ENCODE assay signal across 9 cellular contexts in the genomic region with DNA sequence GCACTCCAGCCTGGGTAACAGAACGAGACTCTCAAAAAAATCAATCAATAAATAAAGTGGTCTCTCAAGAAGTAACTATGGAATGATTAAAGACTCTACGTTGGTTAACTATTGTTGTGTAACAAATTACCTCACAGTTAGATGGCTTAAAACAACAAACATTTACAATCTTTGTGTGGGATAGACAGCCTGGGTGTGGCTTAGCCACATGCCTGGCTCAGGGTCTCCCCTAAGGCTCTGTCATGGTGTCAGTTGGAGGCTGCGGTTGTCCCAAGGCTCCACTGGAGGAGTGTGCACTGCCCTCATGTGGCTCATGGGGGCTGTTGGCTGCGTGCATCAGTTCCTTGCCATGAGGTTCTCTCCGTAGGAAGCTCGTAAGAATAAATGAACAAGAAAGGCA.
DNase-seq lines count a peak whose midpoint lies in the region; TF ChIP-seq lines count a peak whose summit lies in the region.
"Had no signal": no experiment of that assay in that cellular context is flagged by ENCODE, and none has a peak within 500 bp of the region (broad histone marks: within the 10 kb centered on the region; RNA-seq: fewer than 3 reads in every experiment).

No MANE protein-coding gene starts in this region.

- no peaks in the 10 kb centered on the region for H3K27me3 ChIP-seq in stomach

- DNase-seq in NCI-H146 (lab: John Stamatoyannopoulos, UW) (peak; percentile 45), NCI-H146 treated with DMSO at 0.1 percent for 48 hours (lab: John Stamatoyannopoulos, UW; ENCODE audit: unreplicated experiment) (no peak), NCI-H69 (lab: John Stamatoyannopoulos, UW) (peak; percentile 66), fibroblast of the aortic adventitia (ENCODE audit: low read depth) (peak; percentile 17), putamen (ENCODE audit: low spot score) (peak; percentile 31), glomerular visceral epithelial cell (ENCODE audit: extremely low spot score) (no peak), stomach (no peak), cortex of kidney (lab: John Stamatoyannopoulos, UW) (no peak)
- DNase-seq: CD4-positive, CD25-positive, alpha-beta regulatory T cell had no signal

- H3K4me1 ChIP-seq in stomach, result no peaks in the 10 kb centered on the region

- H3K4me3 ChIP-seq in fibroblast of the aortic adventitia (ENCODE audit: low read depth, low read length) (no peak overlapping the region), stomach (no peak overlapping the region)

- TF ChIP-seq EP300 in stomach (IDR thresholded peaks at IDR 0.05), result no peak

- H3K27ac ChIP-seq in stomach, result no peak overlapping the region

- whole genome bisulfite sequencing in stomach, 5 donors, result 67 to 81% (median 76%) methylated on average over 6 of the region's 6 CpGs

- TF ChIP-seq CTCF in fibroblast of the aortic adventitia (IDR thresholded peaks at IDR 0.05; ENCODE audit: insufficient read depth, low read length) (peak; percentile 29), stomach (IDR thresholded peaks at IDR 0.05) (no peak)

- no peaks in the 10 kb centered on the region for H3K9me3 ChIP-seq in stomach

- H3K36me3 ChIP-seq in stomach, result no peaks in the 10 kb centered on the region

- intact Hi-C loops in stomach (cut with DNase I; ENCODE audit: low total_unique reads), result no loop called here

- no peak for TF ChIP-seq POLR2A in stomach (IDR thresholded peaks at IDR 0.05)

Comparison
In these comparisons a context has a peak if more than half of its experiments do, and no peak if none do; other contexts are left out.
1. DNase-seq: peak in NCI-H146 (single experiment), NCI-H69 (single experiment), fibroblast of the aortic adventitia (single experiment) and putamen (single experiment); none in NCI-H146 treated with DMSO at 0.1 percent for 48 hours (single experiment), glomerular visceral epithelial cell (single experiment), stomach (single experiment) and cortex of kidney (single experiment).